Comparison of ENCODE assay signal across 25 cellular contexts in genomic region chr22:38798496-38798895, GRCh38.
"Had no signal": no experiment of that assay in that cellular context is flagged by ENCODE, and none has a peak within 500 bp of the region (broad histone marks: within the 10 kb centered on the region; RNA-seq: fewer than 3 reads in every experiment).

No MANE protein-coding gene starts in this region.

- H3K9me3 ChIP-seq: SJSA1 had no signal

- H3K4me3 Mint-ChIP-seq: IgD-negative memory B cell had no signal

- H3K36me3 ChIP-seq: SJSA1 had no signal

- H3K27ac ChIP-seq: HL-60, SJSA1, SK-N-MC had no signal

- H3K27ac Mint-ChIP-seq: IgD-negative memory B cell had no signal

- H3K36me3 Mint-ChIP-seq: IgD-negative memory B cell had no signal

- FAIRE-seq: HTR-8/SVneo, RCC 7860 had no signal

- H3K4me3 ChIP-seq: SJSA1, SK-N-MC had no signal

- DNase-seq: KBM-7, MV-4-11, NCI-H1048, NCI-H1105, NCI-H1417, NCI-H1436 treated with DMSO at 0.1 percent for 48 hours, NCI-H1694, NCI-H187 treated with DMSO at 0.1 percent for 48 hours, NCI-H2029 treated with DMSO at 0.1 percent for 48 hours, NCI-H2107, NCI-H2227 treated with DMSO at 0.1 percent for 48 hours, NCI-H446, NCI-H510A, NCI-H524 treated with DMSO at 0.1 percent for 48 hours, NCI-H69, NCI-H774, Right ventricle myocardium superior, RPMI8226, SIG-M5 had no signal
